In the genomic region with DNA sequence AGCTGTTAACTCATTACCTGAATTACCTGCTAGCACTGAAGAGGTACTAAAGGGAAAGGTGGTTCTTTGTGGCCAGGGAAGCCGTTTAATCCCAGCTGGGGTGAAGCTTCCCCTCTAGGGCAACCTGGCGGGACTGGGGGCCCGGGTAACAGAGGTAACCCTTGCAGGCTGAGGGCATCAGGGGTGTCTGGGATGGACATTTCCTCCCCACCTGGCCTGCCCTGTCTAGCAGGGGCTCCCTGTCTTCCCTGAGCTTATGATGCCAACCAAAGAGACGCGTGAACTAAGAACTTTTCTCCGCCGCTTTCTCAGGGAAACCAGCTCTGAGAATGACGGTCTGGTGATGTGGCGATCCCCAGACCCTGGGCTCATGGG, we compare ENCODE assay signal across 3 cellular contexts.
A peak's percentile ranks its signal among the peaks of the same experiment; 100 is the strongest.
TF ChIP-seq lines count a peak whose summit lies in the region.

No MANE protein-coding gene starts in this region.

TF ChIP-seq in SK-N-SH, 30 proteins besides CTCF, POLR2A, EP300 and RAD21:
- TF ChIP-seq MXI1 (IDR thresholded peaks at IDR 0.05; ENCODE audit: low read depth, low read length), result no peak

TF ChIP-seq in SK-N-SH treated with all-trans-retinoic acid at 6 μM for 48 hours, 23 proteins besides CTCF, POLR2A, EP300 and RAD21:
- TF ChIP-seq POU6F1 (CRISPR knock-in tag; IDR thresholded peaks at IDR 0.05; ENCODE audit: borderline replicate concordance, low read depth), result no peak
- TF ChIP-seq ZNF565 (CRISPR knock-in tag; conservative IDR thresholded peaks at IDR 0.05; ENCODE audit: low read depth), result no peak
- TF ChIP-seq TCF4 (CRISPR knock-in tag; IDR thresholded peaks at IDR 0.05; ENCODE audit: borderline replicate concordance), result no peak
- no peak for TF ChIP-seq OSR1 (CRISPR knock-in tag; IDR thresholded peaks at IDR 0.05)
- no peak for TF ChIP-seq TOX (CRISPR knock-in tag; IDR thresholded peaks at IDR 0.05; ENCODE audit: borderline replicate concordance)
- TF ChIP-seq, protein P1, sequence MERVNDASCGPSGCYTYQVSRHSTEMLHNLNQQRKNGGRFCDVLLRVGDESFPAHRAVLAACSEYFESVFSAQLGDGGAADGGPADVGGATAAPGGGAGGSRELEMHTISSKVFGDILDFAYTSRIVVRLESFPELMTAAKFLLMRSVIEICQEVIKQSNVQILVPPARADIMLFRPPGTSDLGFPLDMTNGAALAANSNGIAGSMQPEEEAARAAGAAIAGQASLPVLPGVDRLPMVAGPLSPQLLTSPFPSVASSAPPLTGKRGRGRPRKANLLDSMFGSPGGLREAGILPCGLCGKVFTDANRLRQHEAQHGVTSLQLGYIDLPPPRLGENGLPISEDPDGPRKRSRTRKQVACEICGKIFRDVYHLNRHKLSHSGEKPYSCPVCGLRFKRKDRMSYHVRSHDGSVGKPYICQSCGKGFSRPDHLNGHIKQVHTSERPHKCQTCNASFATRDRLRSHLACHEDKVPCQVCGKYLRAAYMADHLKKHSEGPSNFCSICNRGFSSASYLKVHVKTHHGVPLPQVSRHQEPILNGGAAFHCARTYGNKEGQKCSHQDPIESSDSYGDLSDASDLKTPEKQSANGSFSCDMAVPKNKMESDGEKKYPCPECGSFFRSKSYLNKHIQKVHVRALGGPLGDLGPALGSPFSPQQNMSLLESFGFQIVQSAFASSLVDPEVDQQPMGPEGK (CRISPR knock-in tag; IDR thresholded peaks at IDR 0.05; ENCODE audit: borderline replicate concordance), result no peak
- TF ChIP-seq CSDC2 (CRISPR knock-in tag; IDR thresholded peaks at IDR 0.05), result no peak
- TF ChIP-seq, protein P2, sequence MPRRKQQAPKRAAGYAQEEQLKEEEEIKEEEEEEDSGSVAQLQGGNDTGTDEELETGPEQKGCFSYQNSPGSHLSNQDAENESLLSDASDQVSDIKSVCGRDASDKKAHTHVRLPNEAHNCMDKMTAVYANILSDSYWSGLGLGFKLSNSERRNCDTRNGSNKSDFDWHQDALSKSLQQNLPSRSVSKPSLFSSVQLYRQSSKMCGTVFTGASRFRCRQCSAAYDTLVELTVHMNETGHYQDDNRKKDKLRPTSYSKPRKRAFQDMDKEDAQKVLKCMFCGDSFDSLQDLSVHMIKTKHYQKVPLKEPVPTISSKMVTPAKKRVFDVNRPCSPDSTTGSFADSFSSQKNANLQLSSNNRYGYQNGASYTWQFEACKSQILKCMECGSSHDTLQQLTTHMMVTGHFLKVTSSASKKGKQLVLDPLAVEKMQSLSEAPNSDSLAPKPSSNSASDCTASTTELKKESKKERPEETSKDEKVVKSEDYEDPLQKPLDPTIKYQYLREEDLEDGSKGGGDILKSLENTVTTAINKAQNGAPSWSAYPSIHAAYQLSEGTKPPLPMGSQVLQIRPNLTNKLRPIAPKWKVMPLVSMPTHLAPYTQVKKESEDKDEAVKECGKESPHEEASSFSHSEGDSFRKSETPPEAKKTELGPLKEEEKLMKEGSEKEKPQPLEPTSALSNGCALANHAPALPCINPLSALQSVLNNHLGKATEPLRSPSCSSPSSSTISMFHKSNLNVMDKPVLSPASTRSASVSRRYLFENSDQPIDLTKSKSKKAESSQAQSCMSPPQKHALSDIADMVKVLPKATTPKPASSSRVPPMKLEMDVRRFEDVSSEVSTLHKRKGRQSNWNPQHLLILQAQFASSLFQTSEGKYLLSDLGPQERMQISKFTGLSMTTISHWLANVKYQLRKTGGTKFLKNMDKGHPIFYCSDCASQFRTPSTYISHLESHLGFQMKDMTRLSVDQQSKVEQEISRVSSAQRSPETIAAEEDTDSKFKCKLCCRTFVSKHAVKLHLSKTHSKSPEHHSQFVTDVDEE (CRISPR knock-in tag; IDR thresholded peaks at IDR 0.05), result no peak
- no peak for TF ChIP-seq ESRRG (CRISPR knock-in tag; IDR thresholded peaks at IDR 0.05)
- TF ChIP-seq ZFP3 (CRISPR knock-in tag; IDR thresholded peaks at IDR 0.05), result no peak
- TF ChIP-seq ZNF70 (CRISPR knock-in tag; IDR thresholded peaks at IDR 0.05), result no peak
- TF ChIP-seq, protein P3, sequence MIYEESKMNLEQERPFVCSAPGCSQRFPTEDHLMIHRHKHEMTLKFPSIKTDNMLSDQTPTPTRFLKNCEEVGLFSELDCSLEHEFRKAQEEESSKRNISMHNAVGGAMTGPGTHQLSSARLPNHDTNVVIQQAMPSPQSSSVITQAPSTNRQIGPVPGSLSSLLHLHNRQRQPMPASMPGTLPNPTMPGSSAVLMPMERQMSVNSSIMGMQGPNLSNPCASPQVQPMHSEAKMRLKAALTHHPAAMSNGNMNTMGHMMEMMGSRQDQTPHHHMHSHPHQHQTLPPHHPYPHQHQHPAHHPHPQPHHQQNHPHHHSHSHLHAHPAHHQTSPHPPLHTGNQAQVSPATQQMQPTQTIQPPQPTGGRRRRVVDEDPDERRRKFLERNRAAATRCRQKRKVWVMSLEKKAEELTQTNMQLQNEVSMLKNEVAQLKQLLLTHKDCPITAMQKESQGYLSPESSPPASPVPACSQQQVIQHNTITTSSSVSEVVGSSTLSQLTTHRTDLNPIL (CRISPR knock-in tag; IDR thresholded peaks at IDR 0.05; ENCODE audit: low read depth), result no peak
- TF ChIP-seq RARB (CRISPR knock-in tag; IDR thresholded peaks at IDR 0.05), result no peak
- TF ChIP-seq GLIS3 (CRISPR knock-in tag; IDR thresholded peaks at IDR 0.05), result no peak
- TF ChIP-seq ZNF8 (CRISPR knock-in tag; IDR thresholded peaks at IDR 0.05), result no peak
TF ChIP-seq in SK-N-SH treated with all-trans-retinoic acid at 6 μM for 48 hours: peak in this region for 0.

TF ChIP-seq in K562, 482 proteins besides CTCF, POLR2A, EP300 and RAD21:
- 0 out of 2 replicates have a peak, but pooled peaks have one; percentile 4 for TF ChIP-seq JUND (IDR thresholded peaks at IDR 0.05; ENCODE audit: borderline replicate concordance, low read depth, low read length)
- no peak for TF ChIP-seq JUND (tag; IDR thresholded peaks at IDR 0.05; ENCODE audit: borderline replicate concordance, low read depth, low read length)
- no peak for TF ChIP-seq ZNF197 (CRISPR knock-in tag; IDR thresholded peaks at IDR 0.05; ENCODE audit: low read depth)
- 0 out of 2 replicates have a peak, but pooled peaks have one; percentile 24 for TF ChIP-seq ELF1 (tag; IDR thresholded peaks at IDR 0.05)
- 0 out of 2 replicates have a peak, but pooled peaks have one; percentile 1 for TF ChIP-seq ZFX (CRISPR knock-in tag; IDR thresholded peaks at IDR 0.05)
- TF ChIP-seq NR2C1 (IDR thresholded peaks at IDR 0.05), result no peak
- no peak for TF ChIP-seq NR2C1 (tag; IDR thresholded peaks at IDR 0.05)
- TF ChIP-seq, protein P4, sequence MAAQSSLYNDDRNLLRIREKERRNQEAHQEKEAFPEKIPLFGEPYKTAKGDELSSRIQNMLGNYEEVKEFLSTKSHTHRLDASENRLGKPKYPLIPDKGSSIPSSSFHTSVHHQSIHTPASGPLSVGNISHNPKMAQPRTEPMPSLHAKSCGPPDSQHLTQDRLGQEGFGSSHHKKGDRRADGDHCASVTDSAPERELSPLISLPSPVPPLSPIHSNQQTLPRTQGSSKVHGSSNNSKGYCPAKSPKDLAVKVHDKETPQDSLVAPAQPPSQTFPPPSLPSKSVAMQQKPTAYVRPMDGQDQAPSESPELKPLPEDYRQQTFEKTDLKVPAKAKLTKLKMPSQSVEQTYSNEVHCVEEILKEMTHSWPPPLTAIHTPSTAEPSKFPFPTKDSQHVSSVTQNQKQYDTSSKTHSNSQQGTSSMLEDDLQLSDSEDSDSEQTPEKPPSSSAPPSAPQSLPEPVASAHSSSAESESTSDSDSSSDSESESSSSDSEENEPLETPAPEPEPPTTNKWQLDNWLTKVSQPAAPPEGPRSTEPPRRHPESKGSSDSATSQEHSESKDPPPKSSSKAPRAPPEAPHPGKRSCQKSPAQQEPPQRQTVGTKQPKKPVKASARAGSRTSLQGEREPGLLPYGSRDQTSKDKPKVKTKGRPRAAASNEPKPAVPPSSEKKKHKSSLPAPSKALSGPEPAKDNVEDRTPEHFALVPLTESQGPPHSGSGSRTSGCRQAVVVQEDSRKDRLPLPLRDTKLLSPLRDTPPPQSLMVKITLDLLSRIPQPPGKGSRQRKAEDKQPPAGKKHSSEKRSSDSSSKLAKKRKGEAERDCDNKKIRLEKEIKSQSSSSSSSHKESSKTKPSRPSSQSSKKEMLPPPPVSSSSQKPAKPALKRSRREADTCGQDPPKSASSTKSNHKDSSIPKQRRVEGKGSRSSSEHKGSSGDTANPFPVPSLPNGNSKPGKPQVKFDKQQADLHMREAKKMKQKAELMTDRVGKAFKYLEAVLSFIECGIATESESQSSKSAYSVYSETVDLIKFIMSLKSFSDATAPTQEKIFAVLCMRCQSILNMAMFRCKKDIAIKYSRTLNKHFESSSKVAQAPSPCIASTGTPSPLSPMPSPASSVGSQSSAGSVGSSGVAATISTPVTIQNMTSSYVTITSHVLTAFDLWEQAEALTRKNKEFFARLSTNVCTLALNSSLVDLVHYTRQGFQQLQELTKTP (IDR thresholded peaks at IDR 0.05; ENCODE audit: low read depth in 1 of 2, partially characterized antibody in 2 of 2), result no peak
- TF ChIP-seq, protein P5, sequence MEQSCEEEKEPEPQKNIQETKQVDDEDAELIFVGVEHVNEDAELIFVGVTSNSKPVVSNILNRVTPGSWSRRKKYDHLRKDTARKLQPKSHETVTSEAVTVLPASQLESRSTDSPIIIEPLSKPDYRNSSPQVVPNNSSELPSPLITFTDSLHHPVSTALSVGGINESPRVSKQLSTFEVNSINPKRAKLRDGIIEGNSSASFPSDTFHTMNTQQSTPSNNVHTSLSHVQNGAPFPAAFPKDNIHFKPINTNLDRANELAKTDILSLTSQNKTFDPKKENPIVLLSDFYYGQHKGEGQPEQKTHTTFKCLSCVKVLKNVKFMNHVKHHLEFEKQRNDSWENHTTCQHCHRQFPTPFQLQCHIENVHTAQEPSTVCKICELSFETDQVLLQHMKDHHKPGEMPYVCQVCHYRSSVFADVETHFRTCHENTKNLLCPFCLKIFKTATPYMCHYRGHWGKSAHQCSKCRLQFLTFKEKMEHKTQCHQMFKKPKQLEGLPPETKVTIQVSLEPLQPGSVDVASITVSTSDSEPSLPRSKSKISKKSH (CRISPR knock-in tag; IDR thresholded peaks at IDR 0.05), result no peak
- TF ChIP-seq TRIM24 (IDR thresholded peaks at IDR 0.05), result no peak
- no peak for TF ChIP-seq NFYB (IDR thresholded peaks at IDR 0.05; ENCODE audit: extremely low read depth, insufficient read length)
- no peak for TF ChIP-seq ZNF23 (CRISPR knock-in tag; IDR thresholded peaks at IDR 0.05)
- TF ChIP-seq BDP1 (IDR thresholded peaks at IDR 0.05; ENCODE audit: insufficient read depth, insufficient read length), result no peak
- TF ChIP-seq ZNF668 (CRISPR knock-in tag; IDR thresholded peaks at IDR 0.05), result no peak
- 0 out of 2 replicates have a peak, but pooled peaks have one; percentile 44 for TF ChIP-seq ZEB2 (IDR thresholded peaks at IDR 0.05)
- no peak for TF ChIP-seq PREB (CRISPR knock-in tag; IDR thresholded peaks at IDR 0.05)
- TF ChIP-seq FOSL1 (tag; conservative IDR thresholded peaks at IDR 0.05), result no peak
- TF ChIP-seq ZFPM2 (CRISPR knock-in tag; IDR thresholded peaks at IDR 0.05), result peak; percentile 22; the same call in 1 of the 2 replicates
- TF ChIP-seq RBM14 (IDR thresholded peaks at IDR 0.05; ENCODE audit: borderline replicate concordance, insufficient read depth, low read depth, low read length), result no peak
TF ChIP-seq in K562: peak in this region for 5.
